ENCODE assay signal across 1 cellular context in the genomic region with DNA sequence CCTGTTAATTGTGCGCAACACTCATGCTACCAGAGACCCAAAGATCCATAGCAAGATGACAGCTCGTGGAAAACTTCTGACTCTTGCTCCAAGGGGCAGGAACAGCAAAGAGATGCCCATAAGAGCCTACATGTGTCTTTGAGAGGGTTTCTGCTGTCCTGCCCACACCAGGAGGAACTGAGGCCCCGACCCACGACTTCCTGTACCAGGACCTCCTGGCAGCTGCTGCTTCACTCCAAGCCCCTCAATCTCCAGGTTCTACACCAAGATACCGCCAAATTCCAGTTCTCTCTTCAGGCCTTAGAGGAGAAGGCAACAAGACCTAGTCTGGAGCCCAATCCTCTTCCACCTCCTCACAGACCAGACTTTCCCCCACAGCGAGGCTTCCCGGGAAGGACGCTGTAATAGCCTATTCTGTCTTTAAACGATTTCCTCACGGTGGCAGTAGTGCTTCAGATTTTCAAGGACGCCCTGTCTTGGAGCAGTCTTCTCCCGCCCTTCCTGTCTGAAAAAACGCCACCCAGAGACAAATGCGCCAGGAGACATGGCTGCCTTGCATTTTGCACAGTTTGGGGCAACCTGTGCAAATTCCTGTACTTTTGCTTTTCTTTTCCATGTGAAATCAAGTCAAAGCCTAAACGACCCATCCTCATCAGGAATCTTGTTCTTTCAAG.
TF ChIP-seq lines count a peak whose summit lies in the region.

No MANE protein-coding gene starts in this region.

TF ChIP-seq in GM12878, 131 proteins besides CTCF, POLR2A, EP300 and RAD21 (continued from another document and continues in another):
- no peak for TF ChIP-seq PML (IDR thresholded peaks at IDR 0.05; ENCODE audit: low read length)
- no peak for TF ChIP-seq ZNF274 (IDR thresholded peaks at IDR 0.05; ENCODE audit: insufficient read depth, insufficient read length)
- no peak for TF ChIP-seq RUNX3 (IDR thresholded peaks at IDR 0.05; ENCODE audit: low read length)
- peak; percentile 35 for TF ChIP-seq IKZF1 (conservative IDR thresholded peaks at IDR 0.05)
- no peak for TF ChIP-seq KDM1A (IDR thresholded peaks at IDR 0.05; ENCODE audit: borderline replicate concordance)
- no peak for TF ChIP-seq NFIC (IDR thresholded peaks at IDR 0.05; ENCODE audit: low read depth, low read length)
- TF ChIP-seq NR2C2 (IDR thresholded peaks at IDR 0.05; ENCODE audit: borderline replicate concordance, control insufficient read depth, insufficient read length, low read depth): no peak
- TF ChIP-seq, protein P1, sequence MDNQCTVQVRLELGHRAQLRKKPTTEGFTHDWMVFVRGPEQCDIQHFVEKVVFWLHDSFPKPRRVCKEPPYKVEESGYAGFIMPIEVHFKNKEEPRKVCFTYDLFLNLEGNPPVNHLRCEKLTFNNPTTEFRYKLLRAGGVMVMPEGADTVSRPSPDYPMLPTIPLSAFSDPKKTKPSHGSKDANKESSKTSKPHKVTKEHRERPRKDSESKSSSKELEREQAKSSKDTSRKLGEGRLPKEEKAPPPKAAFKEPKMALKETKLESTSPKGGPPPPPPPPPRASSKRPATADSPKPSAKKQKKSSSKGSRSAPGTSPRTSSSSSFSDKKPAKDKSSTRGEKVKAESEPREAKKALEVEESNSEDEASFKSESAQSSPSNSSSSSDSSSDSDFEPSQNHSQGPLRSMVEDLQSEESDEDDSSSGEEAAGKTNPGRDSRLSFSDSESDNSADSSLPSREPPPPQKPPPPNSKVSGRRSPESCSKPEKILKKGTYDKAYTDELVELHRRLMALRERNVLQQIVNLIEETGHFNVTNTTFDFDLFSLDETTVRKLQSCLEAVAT (IDR thresholded peaks at IDR 0.05): no peak
- TF ChIP-seq, protein P2, sequence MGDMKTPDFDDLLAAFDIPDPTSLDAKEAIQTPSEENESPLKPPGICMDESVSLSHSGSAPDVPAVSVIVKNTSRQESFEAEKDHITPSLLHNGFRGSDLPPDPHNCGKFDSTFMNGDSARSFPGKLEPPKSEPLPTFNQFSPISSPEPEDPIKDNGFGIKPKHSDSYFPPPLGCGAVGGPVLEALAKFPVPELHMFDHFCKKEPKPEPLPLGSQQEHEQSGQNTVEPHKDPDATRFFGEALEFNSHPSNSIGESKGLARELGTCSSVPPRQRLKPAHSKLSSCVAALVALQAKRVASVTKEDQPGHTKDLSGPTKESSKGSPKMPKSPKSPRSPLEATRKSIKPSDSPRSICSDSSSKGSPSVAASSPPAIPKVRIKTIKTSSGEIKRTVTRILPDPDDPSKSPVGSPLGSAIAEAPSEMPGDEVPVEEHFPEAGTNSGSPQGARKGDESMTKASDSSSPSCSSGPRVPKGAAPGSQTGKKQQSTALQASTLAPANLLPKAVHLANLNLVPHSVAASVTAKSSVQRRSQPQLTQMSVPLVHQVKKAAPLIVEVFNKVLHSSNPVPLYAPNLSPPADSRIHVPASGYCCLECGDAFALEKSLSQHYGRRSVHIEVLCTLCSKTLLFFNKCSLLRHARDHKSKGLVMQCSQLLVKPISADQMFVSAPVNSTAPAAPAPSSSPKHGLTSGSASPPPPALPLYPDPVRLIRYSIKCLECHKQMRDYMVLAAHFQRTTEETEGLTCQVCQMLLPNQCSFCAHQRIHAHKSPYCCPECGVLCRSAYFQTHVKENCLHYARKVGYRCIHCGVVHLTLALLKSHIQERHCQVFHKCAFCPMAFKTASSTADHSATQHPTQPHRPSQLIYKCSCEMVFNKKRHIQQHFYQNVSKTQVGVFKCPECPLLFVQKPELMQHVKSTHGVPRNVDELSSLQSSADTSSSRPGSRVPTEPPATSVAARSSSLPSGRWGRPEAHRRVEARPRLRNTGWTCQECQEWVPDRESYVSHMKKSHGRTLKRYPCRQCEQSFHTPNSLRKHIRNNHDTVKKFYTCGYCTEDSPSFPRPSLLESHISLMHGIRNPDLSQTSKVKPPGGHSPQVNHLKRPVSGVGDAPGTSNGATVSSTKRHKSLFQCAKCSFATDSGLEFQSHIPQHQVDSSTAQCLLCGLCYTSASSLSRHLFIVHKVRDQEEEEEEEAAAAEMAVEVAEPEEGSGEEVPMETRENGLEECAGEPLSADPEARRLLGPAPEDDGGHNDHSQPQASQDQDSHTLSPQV (IDR thresholded peaks at IDR 0.05): 0 out of 2 replicates have a peak, but pooled peaks have one; percentile 73
- TF ChIP-seq CBX5 (IDR thresholded peaks at IDR 0.05; ENCODE audit: low read depth): 0 out of 2 replicates have a peak, but pooled peaks have one; percentile 53
- TF ChIP-seq, protein P3, sequence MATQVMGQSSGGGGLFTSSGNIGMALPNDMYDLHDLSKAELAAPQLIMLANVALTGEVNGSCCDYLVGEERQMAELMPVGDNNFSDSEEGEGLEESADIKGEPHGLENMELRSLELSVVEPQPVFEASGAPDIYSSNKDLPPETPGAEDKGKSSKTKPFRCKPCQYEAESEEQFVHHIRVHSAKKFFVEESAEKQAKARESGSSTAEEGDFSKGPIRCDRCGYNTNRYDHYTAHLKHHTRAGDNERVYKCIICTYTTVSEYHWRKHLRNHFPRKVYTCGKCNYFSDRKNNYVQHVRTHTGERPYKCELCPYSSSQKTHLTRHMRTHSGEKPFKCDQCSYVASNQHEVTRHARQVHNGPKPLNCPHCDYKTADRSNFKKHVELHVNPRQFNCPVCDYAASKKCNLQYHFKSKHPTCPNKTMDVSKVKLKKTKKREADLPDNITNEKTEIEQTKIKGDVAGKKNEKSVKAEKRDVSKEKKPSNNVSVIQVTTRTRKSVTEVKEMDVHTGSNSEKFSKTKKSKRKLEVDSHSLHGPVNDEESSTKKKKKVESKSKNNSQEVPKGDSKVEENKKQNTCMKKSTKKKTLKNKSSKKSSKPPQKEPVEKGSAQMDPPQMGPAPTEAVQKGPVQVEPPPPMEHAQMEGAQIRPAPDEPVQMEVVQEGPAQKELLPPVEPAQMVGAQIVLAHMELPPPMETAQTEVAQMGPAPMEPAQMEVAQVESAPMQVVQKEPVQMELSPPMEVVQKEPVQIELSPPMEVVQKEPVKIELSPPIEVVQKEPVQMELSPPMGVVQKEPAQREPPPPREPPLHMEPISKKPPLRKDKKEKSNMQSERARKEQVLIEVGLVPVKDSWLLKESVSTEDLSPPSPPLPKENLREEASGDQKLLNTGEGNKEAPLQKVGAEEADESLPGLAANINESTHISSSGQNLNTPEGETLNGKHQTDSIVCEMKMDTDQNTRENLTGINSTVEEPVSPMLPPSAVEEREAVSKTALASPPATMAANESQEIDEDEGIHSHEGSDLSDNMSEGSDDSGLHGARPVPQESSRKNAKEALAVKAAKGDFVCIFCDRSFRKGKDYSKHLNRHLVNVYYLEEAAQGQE (IDR thresholded peaks at IDR 0.05; ENCODE audit: low read depth, low read length): no peak
- TF ChIP-seq SMARCA5 (IDR thresholded peaks at IDR 0.05): no peak
- no peak for TF ChIP-seq SMAD1 (IDR thresholded peaks at IDR 0.05; ENCODE audit: low read depth, partially characterized antibody)
- no peak for TF ChIP-seq DPF2 (IDR thresholded peaks at IDR 0.05)
- TF ChIP-seq ETV6 (conservative IDR thresholded peaks at IDR 0.05 in 1 of 2, IDR thresholded peaks at IDR 0.05 in 1 of 2; ENCODE audit: borderline replicate concordance in 1 of 2, low read depth in 1 of 2): no peak
- TF ChIP-seq PAX8 (IDR thresholded peaks at IDR 0.05): no peak
- TF ChIP-seq IRF4 (IDR thresholded peaks at IDR 0.05; ENCODE audit: low read depth, low read length): no peak
- no peak; the same call in 1 of the 2 replicates for TF ChIP-seq TARDBP (IDR thresholded peaks at IDR 0.05; ENCODE audit: borderline replicate concordance)
- no peak for TF ChIP-seq SIN3A (IDR thresholded peaks at IDR 0.05; ENCODE audit: low read depth, low read length)
- TF ChIP-seq, protein P4, sequence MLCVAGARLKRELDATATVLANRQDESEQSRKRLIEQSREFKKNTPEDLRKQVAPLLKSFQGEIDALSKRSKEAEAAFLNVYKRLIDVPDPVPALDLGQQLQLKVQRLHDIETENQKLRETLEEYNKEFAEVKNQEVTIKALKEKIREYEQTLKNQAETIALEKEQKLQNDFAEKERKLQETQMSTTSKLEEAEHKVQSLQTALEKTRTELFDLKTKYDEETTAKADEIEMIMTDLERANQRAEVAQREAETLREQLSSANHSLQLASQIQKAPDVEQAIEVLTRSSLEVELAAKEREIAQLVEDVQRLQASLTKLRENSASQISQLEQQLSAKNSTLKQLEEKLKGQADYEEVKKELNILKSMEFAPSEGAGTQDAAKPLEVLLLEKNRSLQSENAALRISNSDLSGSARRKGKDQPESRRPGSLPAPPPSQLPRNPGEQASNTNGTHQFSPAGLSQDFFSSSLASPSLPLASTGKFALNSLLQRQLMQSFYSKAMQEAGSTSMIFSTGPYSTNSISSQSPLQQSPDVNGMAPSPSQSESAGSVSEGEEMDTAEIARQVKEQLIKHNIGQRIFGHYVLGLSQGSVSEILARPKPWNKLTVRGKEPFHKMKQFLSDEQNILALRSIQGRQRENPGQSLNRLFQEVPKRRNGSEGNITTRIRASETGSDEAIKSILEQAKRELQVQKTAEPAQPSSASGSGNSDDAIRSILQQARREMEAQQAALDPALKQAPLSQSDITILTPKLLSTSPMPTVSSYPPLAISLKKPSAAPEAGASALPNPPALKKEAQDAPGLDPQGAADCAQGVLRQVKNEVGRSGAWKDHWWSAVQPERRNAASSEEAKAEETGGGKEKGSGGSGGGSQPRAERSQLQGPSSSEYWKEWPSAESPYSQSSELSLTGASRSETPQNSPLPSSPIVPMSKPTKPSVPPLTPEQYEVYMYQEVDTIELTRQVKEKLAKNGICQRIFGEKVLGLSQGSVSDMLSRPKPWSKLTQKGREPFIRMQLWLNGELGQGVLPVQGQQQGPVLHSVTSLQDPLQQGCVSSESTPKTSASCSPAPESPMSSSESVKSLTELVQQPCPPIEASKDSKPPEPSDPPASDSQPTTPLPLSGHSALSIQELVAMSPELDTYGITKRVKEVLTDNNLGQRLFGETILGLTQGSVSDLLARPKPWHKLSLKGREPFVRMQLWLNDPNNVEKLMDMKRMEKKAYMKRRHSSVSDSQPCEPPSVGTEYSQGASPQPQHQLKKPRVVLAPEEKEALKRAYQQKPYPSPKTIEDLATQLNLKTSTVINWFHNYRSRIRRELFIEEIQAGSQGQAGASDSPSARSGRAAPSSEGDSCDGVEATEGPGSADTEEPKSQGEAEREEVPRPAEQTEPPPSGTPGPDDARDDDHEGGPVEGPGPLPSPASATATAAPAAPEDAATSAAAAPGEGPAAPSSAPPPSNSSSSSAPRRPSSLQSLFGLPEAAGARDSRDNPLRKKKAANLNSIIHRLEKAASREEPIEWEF (IDR thresholded peaks at IDR 0.05; ENCODE audit: insufficient replicate concordance, low read depth, low read length): no peak
- TF ChIP-seq, protein P5, sequence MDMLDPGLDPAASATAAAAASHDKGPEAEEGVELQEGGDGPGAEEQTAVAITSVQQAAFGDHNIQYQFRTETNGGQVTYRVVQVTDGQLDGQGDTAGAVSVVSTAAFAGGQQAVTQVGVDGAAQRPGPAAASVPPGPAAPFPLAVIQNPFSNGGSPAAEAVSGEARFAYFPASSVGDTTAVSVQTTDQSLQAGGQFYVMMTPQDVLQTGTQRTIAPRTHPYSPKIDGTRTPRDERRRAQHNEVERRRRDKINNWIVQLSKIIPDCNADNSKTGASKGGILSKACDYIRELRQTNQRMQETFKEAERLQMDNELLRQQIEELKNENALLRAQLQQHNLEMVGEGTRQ (IDR thresholded peaks at IDR 0.05; ENCODE audit: borderline replicate concordance, low read depth, low read length): no peak
- no peak for TF ChIP-seq CEBPB (IDR thresholded peaks at IDR 0.05; ENCODE audit: borderline replicate concordance in 1 of 2, low read depth in 2 of 2, low read length in 2 of 2)
- TF ChIP-seq ZNF24 (IDR thresholded peaks at IDR 0.05): no peak
- TF ChIP-seq KAT2A (conservative IDR thresholded peaks at IDR 0.05; ENCODE audit: control insufficient read depth, low read depth, low read length): no peak
- no peak for TF ChIP-seq CBFB (IDR thresholded peaks at IDR 0.05; ENCODE audit: low read depth)
- no peak for TF ChIP-seq WRNIP1 (IDR thresholded peaks at IDR 0.05; ENCODE audit: borderline replicate concordance, low read depth, low read length)
- no peak for TF ChIP-seq JUND (IDR thresholded peaks at IDR 0.05; ENCODE audit: low read depth, low read length)
- TF ChIP-seq, protein P6, sequence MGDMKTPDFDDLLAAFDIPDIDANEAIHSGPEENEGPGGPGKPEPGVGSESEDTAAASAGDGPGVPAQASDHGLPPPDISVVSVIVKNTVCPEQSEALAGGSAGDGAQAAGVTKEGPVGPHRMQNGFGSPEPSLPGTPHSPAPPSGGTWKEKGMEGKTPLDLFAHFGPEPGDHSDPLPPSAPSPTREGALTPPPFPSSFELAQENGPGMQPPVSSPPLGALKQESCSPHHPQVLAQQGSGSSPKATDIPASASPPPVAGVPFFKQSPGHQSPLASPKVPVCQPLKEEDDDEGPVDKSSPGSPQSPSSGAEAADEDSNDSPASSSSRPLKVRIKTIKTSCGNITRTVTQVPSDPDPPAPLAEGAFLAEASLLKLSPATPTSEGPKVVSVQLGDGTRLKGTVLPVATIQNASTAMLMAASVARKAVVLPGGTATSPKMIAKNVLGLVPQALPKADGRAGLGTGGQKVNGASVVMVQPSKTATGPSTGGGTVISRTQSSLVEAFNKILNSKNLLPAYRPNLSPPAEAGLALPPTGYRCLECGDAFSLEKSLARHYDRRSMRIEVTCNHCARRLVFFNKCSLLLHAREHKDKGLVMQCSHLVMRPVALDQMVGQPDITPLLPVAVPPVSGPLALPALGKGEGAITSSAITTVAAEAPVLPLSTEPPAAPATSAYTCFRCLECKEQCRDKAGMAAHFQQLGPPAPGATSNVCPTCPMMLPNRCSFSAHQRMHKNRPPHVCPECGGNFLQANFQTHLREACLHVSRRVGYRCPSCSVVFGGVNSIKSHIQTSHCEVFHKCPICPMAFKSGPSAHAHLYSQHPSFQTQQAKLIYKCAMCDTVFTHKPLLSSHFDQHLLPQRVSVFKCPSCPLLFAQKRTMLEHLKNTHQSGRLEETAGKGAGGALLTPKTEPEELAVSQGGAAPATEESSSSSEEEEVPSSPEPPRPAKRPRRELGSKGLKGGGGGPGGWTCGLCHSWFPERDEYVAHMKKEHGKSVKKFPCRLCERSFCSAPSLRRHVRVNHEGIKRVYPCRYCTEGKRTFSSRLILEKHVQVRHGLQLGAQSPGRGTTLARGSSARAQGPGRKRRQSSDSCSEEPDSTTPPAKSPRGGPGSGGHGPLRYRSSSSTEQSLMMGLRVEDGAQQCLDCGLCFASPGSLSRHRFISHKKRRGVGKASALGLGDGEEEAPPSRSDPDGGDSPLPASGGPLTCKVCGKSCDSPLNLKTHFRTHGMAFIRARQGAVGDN (IDR thresholded peaks at IDR 0.05): peak; percentile 38; the same call in 1 of the 2 replicates
- TF ChIP-seq ZSCAN29 (IDR thresholded peaks at IDR 0.05): no peak
- TF ChIP-seq SUZ12 (IDR thresholded peaks at IDR 0.05; ENCODE audit: unreplicated experiment): no peak
- TF ChIP-seq MEF2A (IDR thresholded peaks at IDR 0.05; ENCODE audit: insufficient read depth, low read depth, low read length): peak; percentile 40; the same call in 1 of the 2 replicates
- TF ChIP-seq, protein P7, sequence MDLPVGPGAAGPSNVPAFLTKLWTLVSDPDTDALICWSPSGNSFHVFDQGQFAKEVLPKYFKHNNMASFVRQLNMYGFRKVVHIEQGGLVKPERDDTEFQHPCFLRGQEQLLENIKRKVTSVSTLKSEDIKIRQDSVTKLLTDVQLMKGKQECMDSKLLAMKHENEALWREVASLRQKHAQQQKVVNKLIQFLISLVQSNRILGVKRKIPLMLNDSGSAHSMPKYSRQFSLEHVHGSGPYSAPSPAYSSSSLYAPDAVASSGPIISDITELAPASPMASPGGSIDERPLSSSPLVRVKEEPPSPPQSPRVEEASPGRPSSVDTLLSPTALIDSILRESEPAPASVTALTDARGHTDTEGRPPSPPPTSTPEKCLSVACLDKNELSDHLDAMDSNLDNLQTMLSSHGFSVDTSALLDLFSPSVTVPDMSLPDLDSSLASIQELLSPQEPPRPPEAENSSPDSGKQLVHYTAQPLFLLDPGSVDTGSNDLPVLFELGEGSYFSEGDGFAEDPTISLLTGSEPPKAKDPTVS (IDR thresholded peaks at IDR 0.05; ENCODE audit: low read depth, low read length): no peak
- peak; percentile 35; the same call in 1 of the 2 replicates for TF ChIP-seq ZNF207 (IDR thresholded peaks at IDR 0.05; ENCODE audit: borderline replicate concordance)
- TF ChIP-seq ZNF622 (IDR thresholded peaks at IDR 0.05): no peak
- TF ChIP-seq HDGF (IDR thresholded peaks at IDR 0.05): no peak
